ENCODE assay signal across 18 cellular contexts in genomic region chr2:37388074-37388473, GRCh38. TPM values are rescaled to one million over a fixed set of nuclear protein-coding genes. Genes with fewer than 3 reads are reported as not detected.
DNase-seq lines count a peak whose midpoint lies in the region; ATAC-seq, FAIRE-seq and TF ChIP-seq lines count a peak whose summit lies in the region.
"Had no signal": no experiment of that assay in that cellular context is flagged by ENCODE, and none has a peak within 500 bp of the region (broad histone marks: within the 10 kb centered on the region; RNA-seq: fewer than 3 reads in every experiment).

No MANE protein-coding gene starts in this region.

- H3K4me1 ChIP-seq in RWPE2 (ENCODE audit: insufficient read depth, poor library complexity, severe bottlenecking), result peaks cover 19% of the 10 kb centered on the region
- H3K4me1 ChIP-seq: parathyroid adenoma had no signal

- H3K36me3 Mint-ChIP-seq in natural killer cell treated with Interleukin-12 subunit alpha and Interleukin-12 subunit beta and Interleukin-15 and Interleukin-18, amount 100 ng/mL, for 72 hours, result no peaks in the 10 kb centered on the region
- H3K36me3 Mint-ChIP-seq: CD4-positive, alpha-beta memory T cell had no signal

- no peaks in the 10 kb centered on the region for H3K27me3 Mint-ChIP-seq in natural killer cell treated with Interleukin-12 subunit alpha and Interleukin-12 subunit beta and Interleukin-15 and Interleukin-18, amount 100 ng/mL, for 72 hours
- H3K27me3 Mint-ChIP-seq: activated B cell treated with CpG ODN at 0.5 μM for 24 hours; CD4-positive, alpha-beta memory T cell had no signal

- no peak for TF ChIP-seq CTCF in RWPE2 (IDR thresholded peaks at IDR 0.05; ENCODE audit: poor library complexity, severe bottlenecking)

- no peaks in the 10 kb centered on the region for H3K36me3 ChIP-seq in RWPE2 (ENCODE audit: low read depth)
- H3K36me3 ChIP-seq: stomach had no signal

- no peak for DNase-seq in GM12892 (ENCODE audit: insufficient read length)
- DNase-seq in RWPE2 (ENCODE audit: low spot score), result no peak
- DNase-seq in fibroblast of peridontal ligament (ENCODE audit: extremely low read depth), result peak; percentile 86
- peak; percentile 89 for DNase-seq in skeletal muscle cell (ENCODE audit: low read depth)
- DNase-seq in natural killer cell treated with Interleukin-12 subunit alpha and Interleukin-12 subunit beta and Interleukin-15 and Interleukin-18, amount 100 ng/mL, for 72 hours (ENCODE audit: low spot score), result no peak
- DNase-seq: activated B cell treated with CpG ODN at 0.5 μM for 24 hours; activated gamma-delta T cell; CD4-positive, alpha-beta memory T cell; head of caudate nucleus; mucosa of descending colon; NCI-H2029; NCI-H526 treated with DMSO at 0.1 percent for 48 hours; stimulated activated CD4-positive, alpha-beta T cell treated with anti-CD3 and anti-CD28 coated beads, Interleukin-12 subunit alpha, Interleukin-12 subunit beta, amount 100 ng/mL, for 4 hours; stomach had no signal

- peak; percentile 48 for FAIRE-seq in GM12892 (lab: Jason Lieb, UNC)

- H3K27me3 ChIP-seq in RWPE2 (ENCODE audit: insufficient read depth, poor library complexity, severe bottlenecking), result no peaks in the 10 kb centered on the region
- H3K27me3 ChIP-seq: stomach had no signal

- peak; percentile 64 for ATAC-seq in RWPE2 (ENCODE audit: low read depth)
- no peak for ATAC-seq in GM18861 (IDR thresholded peaks at IDR 0.05; ENCODE audit: unreplicated experiment)
- ATAC-seq in HG02798 (IDR thresholded peaks at IDR 0.05; ENCODE audit: poor library complexity, unreplicated experiment), result no peak
- ATAC-seq in activated CD4-positive, CD25-positive, alpha-beta regulatory T cell treated with anti-CD3 and anti-CD28 coated beads, Interleukin-2, amount 50 U/mL, for 24 hours, result no peak
- ATAC-seq in natural killer cell treated with Interleukin-12 subunit alpha and Interleukin-12 subunit beta and Interleukin-15 and Interleukin-18, amount 100 ng/mL, for 72 hours, result no peak
- ATAC-seq: mucosa of descending colon had no signal

- no peaks in the 10 kb centered on the region for H3K9me3 ChIP-seq in RWPE2 (ENCODE audit: severe bottlenecking)
- H3K9me3 ChIP-seq: mucosa of descending colon, stomach had no signal

- no peak overlapping the region for H3K4me3 Mint-ChIP-seq in natural killer cell treated with Interleukin-12 subunit alpha and Interleukin-12 subunit beta and Interleukin-15 and Interleukin-18, amount 100 ng/mL, for 72 hours
- H3K4me3 Mint-ChIP-seq: activated B cell treated with CpG ODN at 0.5 μM for 24 hours; CD4-positive, alpha-beta memory T cell had no signal

- H3K4me3 ChIP-seq in RWPE2 (ENCODE audit: severe bottlenecking) (no peak overlapping the region), skeletal muscle cell (ENCODE audit: low read depth, low read length) (no peak overlapping the region)
- H3K4me3 ChIP-seq: mucosa of descending colon, stomach had no signal

- TF ChIP-seq POLR2A in GM12892 (IDR thresholded peaks at IDR 0.05; ENCODE audit: low read depth, low read length), result no peak

- H3K4me1 Mint-ChIP-seq in natural killer cell treated with Interleukin-12 subunit alpha and Interleukin-12 subunit beta and Interleukin-15 and Interleukin-18, amount 100 ng/mL, for 72 hours (ENCODE audit: low read depth in 2 of 2), result peaks cover 7 to 21% of the 10 kb centered on the region in 2 donors
- H3K4me1 Mint-ChIP-seq: activated B cell treated with CpG ODN at 0.5 μM for 24 hours had no signal

- peak overlapping the region; percentile 36 for H3K27ac ChIP-seq in RWPE2 (ENCODE audit: poor library complexity, severe bottlenecking)
- H3K27ac ChIP-seq: parathyroid adenoma, stomach had no signal

- no peak overlapping the region for H3K27ac Mint-ChIP-seq in natural killer cell treated with Interleukin-12 subunit alpha and Interleukin-12 subunit beta and Interleukin-15 and Interleukin-18, amount 100 ng/mL, for 72 hours
- H3K27ac Mint-ChIP-seq: activated B cell treated with CpG ODN at 0.5 μM for 24 hours; CD4-positive, alpha-beta memory T cell had no signal

- H3K9me3 Mint-ChIP-seq in natural killer cell treated with Interleukin-12 subunit alpha and Interleukin-12 subunit beta and Interleukin-15 and Interleukin-18, amount 100 ng/mL, for 72 hours, result no peaks in the 10 kb centered on the region
- H3K9me3 Mint-ChIP-seq: CD4-positive, alpha-beta memory T cell had no signal

RNA-seq across cellular contexts. Expression of gene QPCT, which starts 43.6 kb away (rescaled TPM):
- 2.4 TPM for polyA plus RNA-seq in GM12892 (2012; ENCODE audit: missing spikeins)
- total RNA-seq in natural killer cell treated with Interleukin-12 subunit alpha and Interleukin-12 subunit beta and Interleukin-15 and Interleukin-18, amount 100 ng/mL, for 72 hours, result 1 to 10 TPM in 1 of 2 donors, under 1 TPM in 1; 0.33 to 1.5 TPM

Comparison
In these comparisons a context has a peak if more than half of its experiments do, and no peak if none do; other contexts are left out.
1. DNase-seq: peak in fibroblast of peridontal ligament (single experiment) and skeletal muscle cell (single experiment); none in GM12892 (single experiment), RWPE2 (single experiment) and natural killer cell treated with Interleukin-12 subunit alpha and Interleukin-12 subunit beta and Interleukin-15 and Interleukin-18, amount 100 ng/mL, for 72 hours (single experiment).